In genomic region chr14:68124885-68125731, GRCh38 we compare ENCODE assay signal across 11 cellular contexts.
A peak's percentile ranks its signal among the peaks of the same experiment; 100 is the strongest.
DNase-seq lines count a peak whose midpoint lies in the region; ATAC-seq and TF ChIP-seq lines count a peak whose summit lies in the region.
"Had no signal": no experiment of that assay in that cellular context is flagged by ENCODE, and none has a peak within 500 bp of the region (broad histone marks: within the 10 kb centered on the region; RNA-seq: fewer than 3 reads in every experiment).

No MANE protein-coding gene starts in this region.

- no peak for ATAC-seq in HG03439 (IDR thresholded peaks at IDR 0.05; ENCODE audit: unreplicated experiment)
- no peak for ATAC-seq in HG02571 (IDR thresholded peaks at IDR 0.05; ENCODE audit: unreplicated experiment)
- ATAC-seq: activated CD8-positive, alpha-beta T cell treated with anti-CD3 and anti-CD28 coated beads, Interleukin-2, amount 10 ng/mL, durations not matched to agents 7 days and 5 days had no signal

- intact Hi-C loops in dorsolateral prefrontal cortex (cut with DNase I) = no loop called here

- H3K27me3 ChIP-seq in dorsolateral prefrontal cortex = no peaks in the 10 kb centered on the region

- DNase-seq in Caki2 (ENCODE audit: low read depth) = peak; percentile 93
- peak; percentile 12 for DNase-seq in NCI-H69 (lab: John Stamatoyannopoulos, UW)
- DNase-seq in dorsolateral prefrontal cortex = no peak
- peak; percentile 76 for DNase-seq in myocyte (ENCODE audit: low read depth)
- DNase-seq in effector CD4-positive, alpha-beta T cell = no peak
- no peak for DNase-seq in RKO (ENCODE audit: low spot score)
- DNase-seq: activated CD8-positive, alpha-beta T cell treated with anti-CD3 and anti-CD28 coated beads, Interleukin-2, amount 10 ng/mL, durations not matched to agents 7 days and 5 days; immature natural killer cell; stimulated activated CD4-positive, alpha-beta T cell treated with anti-CD3 and anti-CD28 coated beads, Interleukin-12 subunit alpha, Interleukin-12 subunit beta, amount 100 ng/mL, for 4 hours had no signal

- no peak for TF ChIP-seq CTCF in dorsolateral prefrontal cortex (IDR thresholded peaks at IDR 0.05 in 54 of 56, conservative IDR thresholded peaks at IDR 0.05 in 2 of 56; ENCODE audit: low read depth in 1 of 56, partially characterized antibody in 56 of 56)

- H3K4me3 ChIP-seq in dorsolateral prefrontal cortex = no peak overlapping the region

- in situ Hi-C loops in Caki2 (cut with HindIII; ENCODE audit: low pct_unique_long_range_greater_than_20kb, low sequenced_read_pairs) = no loop called here

- peak overlapping the region in 43 of 59 donors; percentile 3 to 79 (median 50) for H3K27ac ChIP-seq in dorsolateral prefrontal cortex

Comparison
In these comparisons a context has a peak if more than half of its experiments do, and no peak if none do; other contexts are left out.
1. DNase-seq: peak in Caki2 (single experiment), NCI-H69 (single experiment) and myocyte (single experiment); none in dorsolateral prefrontal cortex (0 of 10), effector CD4-positive, alpha-beta T cell (single experiment) and RKO (single experiment).